ENCODE assay signal across 8 cellular contexts in genomic region chr6:125346926-125347563, GRCh38. TPM values are rescaled to one million over a fixed set of nuclear protein-coding genes. Genes with fewer than 3 reads are reported as not detected.
DNase-seq lines count a peak whose midpoint lies in the region; ATAC-seq and TF ChIP-seq lines count a peak whose summit lies in the region.
"Had no signal": no experiment of that assay in that cellular context is flagged by ENCODE, and none has a peak within 500 bp of the region (broad histone marks: within the 10 kb centered on the region; RNA-seq: fewer than 3 reads in every experiment).

No MANE protein-coding gene starts in this region.

- ATAC-seq in GM19351 (IDR thresholded peaks at IDR 0.05; ENCODE audit: unreplicated experiment) (peak; percentile 86), HG02852 (IDR thresholded peaks at IDR 0.05; ENCODE audit: unreplicated experiment) (peak; percentile 85)

- DNase-seq in NAMALWA (ENCODE audit: low spot score) (peak; percentile 65), foreskin fibroblast (no peak), NCI-H1105 (lab: John Stamatoyannopoulos, UW) (no peak), esophagus squamous epithelium (lab: John Stamatoyannopoulos, UW) (no peak)
- DNase-seq: T-cell had no signal

- H3K27ac ChIP-seq in stomach smooth muscle (ENCODE audit: low read length) (peak overlapping the region; percentile 26), esophagus squamous epithelium (peak overlapping the region in 2 of 4 donors; percentile 53)

- H3K36me3 ChIP-seq in stomach smooth muscle (ENCODE audit: control insufficient read depth in 2 of 2, insufficient read depth in 2 of 2, low read length in 2 of 2): no peaks in the 10 kb centered on the region
- H3K36me3 ChIP-seq in esophagus squamous epithelium: no peaks in the 10 kb centered on the region

- no peaks in the 10 kb centered on the region for H3K9me3 ChIP-seq in stomach smooth muscle (ENCODE audit: control insufficient read depth in 2 of 2, low read length in 2 of 2)
- no peaks in the 10 kb centered on the region for H3K9me3 ChIP-seq in esophagus squamous epithelium

- WGBS in esophagus squamous epithelium, 2 donors: 65 to 68% methylated on average over 11 of the region's 11 CpGs

- H3K4me3 ChIP-seq in stomach smooth muscle (ENCODE audit: low read length in 2 of 2) (no peak overlapping the region), foreskin fibroblast (ENCODE audit: low read depth in 1 of 2, low read length in 2 of 2) (no peak overlapping the region), esophagus squamous epithelium (peak overlapping the region in 1 of 4 donors; percentile 41)

- intact Hi-C loops in esophagus squamous epithelium (cut with DNase I): no loop called here

- H3K27me3 ChIP-seq in stomach smooth muscle (ENCODE audit: control insufficient read depth in 1 of 2, insufficient read depth in 2 of 2, low read length in 2 of 2) (peaks cover 0 to 4% of the 10 kb centered on the region in 2 donors), esophagus squamous epithelium (peaks cover 0 to 4% (median 0%) of the 10 kb centered on the region in 4 donors)

- H3K9ac ChIP-seq in stomach smooth muscle (ENCODE audit: low read length in 2 of 2): no peak overlapping the region

- no peak for TF ChIP-seq POLR2A in esophagus squamous epithelium (IDR thresholded peaks at IDR 0.05)

- TF ChIP-seq CTCF in foreskin fibroblast (IDR thresholded peaks at IDR 0.05; ENCODE audit: low read depth, low read length) (no peak), esophagus squamous epithelium (IDR thresholded peaks at IDR 0.05) (no peak)

- H3K4me1 ChIP-seq in stomach smooth muscle (ENCODE audit: control insufficient read depth, insufficient read depth, low read length) (no peaks in the 10 kb centered on the region), esophagus squamous epithelium (no peaks in the 10 kb centered on the region)

RNA-seq across cellular contexts. Expression of gene HDDC2, which starts 45.3 kb away (rescaled TPM):
- 10 to 100 TPM; 49.2 to 84.7 (median 53.3) TPM for total RNA-seq in esophagus squamous epithelium
